ENCODE assay signal across 7 cellular contexts in genomic region chr7:28446131-28446530, GRCh38.
"Had no signal": no experiment of that assay in that cellular context is flagged by ENCODE, and none has a peak within 500 bp of the region (broad histone marks: within the 10 kb centered on the region; RNA-seq: fewer than 3 reads in every experiment).

No MANE protein-coding gene starts in this region.

- H3K4me2 ChIP-seq: KMS-11 had no signal

- DNase-seq: IMR-90, KBM-7, KG1 had no signal

- FAIRE-seq: HepG2, K562 had no signal

- H3K4me3 ChIP-seq: K562 had no signal

- H3K27ac ChIP-seq: HL-60, KMS-11 had no signal

- ATAC-seq: HepG2, K562 had no signal

- H3K9ac ChIP-seq: KMS-11 had no signal
